1 cellular context compared by ENCODE assay signal in genomic region chr3:171712168-171712938, GRCh38.
TF ChIP-seq lines count a peak whose summit lies in the region.

No MANE protein-coding gene starts in this region.

TF ChIP-seq in SK-N-SH, 30 proteins besides CTCF, POLR2A, EP300 and RAD21 (continued from another document):
- TF ChIP-seq FOSL2 (IDR thresholded peaks at IDR 0.05; ENCODE audit: borderline replicate concordance, low read depth) (peak; percentile 75; the same call in 1 of the 2 replicates), USF2 (IDR thresholded peaks at IDR 0.05; ENCODE audit: borderline replicate concordance, low read depth, low read length) (no peak), SIN3A (IDR thresholded peaks at IDR 0.05; ENCODE audit: borderline replicate concordance, low read depth, low read length) (no peak), FOXJ3 (CRISPR knock-in tag; IDR thresholded peaks at IDR 0.05) (no peak), CHD2 (IDR thresholded peaks at IDR 0.05; ENCODE audit: low read length, partially characterized antibody) (no peak), GATA2 (CRISPR knock-in tag; IDR thresholded peaks at IDR 0.05) (no peak), IRF3 (IDR thresholded peaks at IDR 0.05; ENCODE audit: low read depth, low read length) (no peak), REST (IDR thresholded peaks at IDR 0.05; ENCODE audit: low read depth, low read length) (no peak), MEF2A (IDR thresholded peaks at IDR 0.05; ENCODE audit: borderline replicate concordance, low read depth) (no peak)
